ENCODE assay signal across 1 cellular context in the genomic region with DNA sequence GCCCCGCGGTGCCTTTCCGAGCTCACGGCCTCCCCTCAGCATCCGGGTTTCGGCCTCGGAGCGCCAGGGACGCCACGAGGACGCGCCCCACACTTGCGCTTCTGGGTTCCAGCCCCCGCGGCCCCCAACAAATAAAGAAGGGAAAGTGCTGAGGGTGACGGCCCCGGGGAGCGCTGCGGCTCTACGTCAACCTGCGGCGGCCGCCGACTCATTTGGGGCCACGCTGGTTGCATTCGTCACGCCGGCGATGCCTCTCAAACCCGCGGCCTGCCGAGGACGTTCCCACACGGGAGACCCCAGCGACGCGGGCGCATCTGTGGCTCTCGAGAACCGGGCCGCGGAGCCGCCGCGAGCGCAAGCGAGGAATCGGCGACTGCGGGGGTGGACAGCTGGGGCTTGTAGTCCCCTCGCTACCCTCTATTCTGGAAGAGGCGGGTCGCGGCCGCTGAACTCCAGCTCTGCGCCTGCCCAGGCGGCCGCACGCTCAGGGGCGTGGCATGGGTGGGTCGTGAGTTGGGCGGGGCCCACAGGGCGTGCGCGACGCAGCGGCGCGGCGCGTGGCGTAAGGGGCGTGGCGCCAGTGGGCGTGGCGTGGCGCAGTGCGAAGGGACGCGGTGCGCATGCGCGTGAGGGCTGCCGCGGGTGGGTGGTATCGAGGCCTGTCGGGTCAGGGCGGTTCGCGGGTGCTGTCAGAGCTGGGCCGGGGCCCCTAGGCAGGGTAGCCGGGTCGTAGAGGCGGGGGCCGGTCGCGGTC.
TF ChIP-seq lines count a peak whose summit lies in the region.

A gene with protein sequence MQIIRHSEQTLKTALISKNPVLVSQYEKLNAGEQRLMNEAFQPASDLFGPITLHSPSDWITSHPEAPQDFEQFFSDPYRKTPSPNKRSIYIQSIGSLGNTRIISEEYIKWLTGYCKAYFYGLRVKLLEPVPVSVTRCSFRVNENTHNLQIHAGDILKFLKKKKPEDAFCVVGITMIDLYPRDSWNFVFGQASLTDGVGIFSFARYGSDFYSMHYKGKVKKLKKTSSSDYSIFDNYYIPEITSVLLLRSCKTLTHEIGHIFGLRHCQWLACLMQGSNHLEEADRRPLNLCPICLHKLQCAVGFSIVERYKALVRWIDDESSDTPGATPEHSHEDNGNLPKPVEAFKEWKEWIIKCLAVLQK (plus strand): TSS at position 599 of the 754 bp plus-strand sequence. CDS start 2,145 bp downstream, outside the sequence.

TF ChIP-seq in HepG2, 621 proteins besides CTCF, POLR2A, EP300 and RAD21 (continued from another document and continues in another):
- TF ChIP-seq ZXDC (CRISPR knock-in tag; IDR thresholded peaks at IDR 0.05) (no peak; the same call in 1 of the 2 replicates), KLF12 (CRISPR knock-in tag; IDR thresholded peaks at IDR 0.05; ENCODE audit: borderline replicate concordance) (peak; percentile 100), NFE2L1 (CRISPR knock-in tag; IDR thresholded peaks at IDR 0.05; ENCODE audit: borderline replicate concordance) (peak; percentile 71; the same call in 1 of the 2 replicates), ATRX (CRISPR knock-in tag; IDR thresholded peaks at IDR 0.05; ENCODE audit: borderline replicate concordance) (no peak), ZNF703 (CRISPR knock-in tag; IDR thresholded peaks at IDR 0.05; ENCODE audit: borderline replicate concordance) (no peak; the same call in 1 of the 2 replicates), MATR3 (CRISPR knock-in tag; IDR thresholded peaks at IDR 0.05) (no peak), EEA1 (CRISPR knock-in tag; IDR thresholded peaks at IDR 0.05; ENCODE audit: borderline replicate concordance) (peak; percentile 18; the same call in 1 of the 2 replicates), ZNF781 (CRISPR knock-in tag; IDR thresholded peaks at IDR 0.05; ENCODE audit: borderline replicate concordance, not compliant biosample characterization) (peak; percentile 19), ZNF841 (CRISPR knock-in tag; IDR thresholded peaks at IDR 0.05; ENCODE audit: borderline replicate concordance) (no peak), ATF6 (CRISPR knock-in tag; conservative IDR thresholded peaks at IDR 0.05) (no peak), ZNF547 (CRISPR knock-in tag; IDR thresholded peaks at IDR 0.05) (peak; percentile 96), ZBTB37 (CRISPR knock-in tag; IDR thresholded peaks at IDR 0.05) (no peak), ZBTB20 (CRISPR knock-in tag; IDR thresholded peaks at IDR 0.05; ENCODE audit: borderline replicate concordance, low read depth) (peak; percentile 23), SUZ12 (IDR thresholded peaks at IDR 0.05; ENCODE audit: low read depth, low read length) (no peak), FOXK2 (IDR thresholded peaks at IDR 0.05) (no peak), YY1 (IDR thresholded peaks at IDR 0.05; ENCODE audit: insufficient read depth, insufficient replicate concordance, low read depth, low read length) (peak; percentile 61), KDM3A (CRISPR knock-in tag; IDR thresholded peaks at IDR 0.05; ENCODE audit: low read depth) (peak; percentile 81), RFX1 (IDR thresholded peaks at IDR 0.05) (no peak), AHR (CRISPR knock-in tag; IDR thresholded peaks at IDR 0.05) (peak; percentile 95), ZNF776 (CRISPR knock-in tag; IDR thresholded peaks at IDR 0.05) (no peak; the same call in none of the 2 replicates), TFAP4 (IDR thresholded peaks at IDR 0.05; ENCODE audit: borderline replicate concordance, low read depth) (peak; percentile 54; the same call in 1 of the 2 replicates), SP140L (CRISPR knock-in tag; IDR thresholded peaks at IDR 0.05; ENCODE audit: borderline replicate concordance) (0 out of 2 replicates have a peak, but pooled peaks have one; percentile 38), THAP9 (CRISPR knock-in tag; IDR thresholded peaks at IDR 0.05; ENCODE audit: borderline replicate concordance) (peak; percentile 79; the same call in 1 of the 2 replicates), ZNF329 (CRISPR knock-in tag; IDR thresholded peaks at IDR 0.05; ENCODE audit: low read depth) (peak; percentile 88; the same call in 1 of the 2 replicates)
- TF ChIP-seq, protein P1, sequence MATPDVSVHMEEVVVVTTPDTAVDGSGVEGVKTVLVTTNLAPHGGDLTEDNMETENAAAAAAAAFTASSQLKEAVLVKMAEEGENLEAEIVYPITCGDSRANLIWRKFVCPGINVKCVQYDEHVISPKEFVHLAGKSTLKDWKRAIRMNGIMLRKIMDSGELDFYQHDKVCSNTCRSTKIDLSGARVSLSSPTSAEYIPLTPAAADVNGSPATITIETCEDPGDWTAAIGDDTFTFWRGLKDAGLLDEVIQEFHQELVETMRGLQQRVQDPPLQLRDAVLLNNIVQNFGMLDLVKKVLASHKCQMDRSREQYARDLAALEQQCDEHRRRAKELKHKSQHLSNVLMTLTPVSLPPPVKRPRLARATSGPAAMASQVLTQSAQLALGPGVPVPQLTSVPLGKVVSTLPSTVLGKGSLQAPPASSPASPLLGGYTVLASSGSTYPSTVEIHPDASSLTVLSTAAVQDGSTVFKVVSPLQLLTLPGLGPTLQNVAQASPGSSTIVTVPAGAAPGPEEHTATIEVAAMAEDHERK (CRISPR knock-in tag; IDR thresholded peaks at IDR 0.05; ENCODE audit: low read depth), result peak; percentile 98
- TF ChIP-seq, protein P2, sequence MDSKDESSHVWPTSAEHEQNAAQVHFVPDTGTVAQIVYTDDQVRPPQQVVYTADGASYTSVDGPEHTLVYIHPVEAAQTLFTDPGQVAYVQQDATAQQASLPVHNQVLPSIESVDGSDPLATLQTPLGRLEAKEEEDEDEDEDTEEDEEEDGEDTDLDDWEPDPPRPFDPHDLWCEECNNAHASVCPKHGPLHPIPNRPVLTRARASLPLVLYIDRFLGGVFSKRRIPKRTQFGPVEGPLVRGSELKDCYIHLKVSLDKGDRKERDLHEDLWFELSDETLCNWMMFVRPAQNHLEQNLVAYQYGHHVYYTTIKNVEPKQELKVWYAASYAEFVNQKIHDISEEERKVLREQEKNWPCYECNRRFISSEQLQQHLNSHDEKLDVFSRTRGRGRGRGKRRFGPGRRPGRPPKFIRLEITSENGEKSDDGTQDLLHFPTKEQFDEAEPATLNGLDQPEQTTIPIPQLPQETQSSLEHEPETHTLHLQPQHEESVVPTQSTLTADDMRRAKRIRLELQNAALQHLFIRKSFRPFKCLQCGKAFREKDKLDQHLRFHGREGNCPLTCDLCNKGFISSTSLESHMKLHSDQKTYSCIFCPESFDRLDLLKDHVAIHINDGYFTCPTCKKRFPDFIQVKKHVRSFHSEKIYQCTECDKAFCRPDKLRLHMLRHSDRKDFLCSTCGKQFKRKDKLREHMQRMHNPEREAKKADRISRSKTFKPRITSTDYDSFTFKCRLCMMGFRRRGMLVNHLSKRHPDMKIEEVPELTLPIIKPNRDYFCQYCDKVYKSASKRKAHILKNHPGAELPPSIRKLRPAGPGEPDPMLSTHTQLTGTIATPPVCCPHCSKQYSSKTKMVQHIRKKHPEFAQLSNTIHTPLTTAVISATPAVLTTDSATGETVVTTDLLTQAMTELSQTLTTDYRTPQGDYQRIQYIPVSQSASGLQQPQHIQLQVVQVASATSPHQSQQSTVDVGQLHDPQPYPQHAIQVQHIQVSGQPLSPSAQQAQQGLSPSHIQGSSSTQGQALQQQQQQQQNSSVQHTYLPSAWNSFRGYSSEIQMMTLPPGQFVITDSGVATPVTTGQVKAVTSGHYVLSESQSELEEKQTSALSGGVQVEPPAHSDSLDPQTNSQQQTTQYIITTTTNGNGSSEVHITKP (CRISPR knock-in tag; IDR thresholded peaks at IDR 0.05; ENCODE audit: low read depth), result no peak; the same call in 1 of the 2 replicates
- TF ChIP-seq, protein P3, sequence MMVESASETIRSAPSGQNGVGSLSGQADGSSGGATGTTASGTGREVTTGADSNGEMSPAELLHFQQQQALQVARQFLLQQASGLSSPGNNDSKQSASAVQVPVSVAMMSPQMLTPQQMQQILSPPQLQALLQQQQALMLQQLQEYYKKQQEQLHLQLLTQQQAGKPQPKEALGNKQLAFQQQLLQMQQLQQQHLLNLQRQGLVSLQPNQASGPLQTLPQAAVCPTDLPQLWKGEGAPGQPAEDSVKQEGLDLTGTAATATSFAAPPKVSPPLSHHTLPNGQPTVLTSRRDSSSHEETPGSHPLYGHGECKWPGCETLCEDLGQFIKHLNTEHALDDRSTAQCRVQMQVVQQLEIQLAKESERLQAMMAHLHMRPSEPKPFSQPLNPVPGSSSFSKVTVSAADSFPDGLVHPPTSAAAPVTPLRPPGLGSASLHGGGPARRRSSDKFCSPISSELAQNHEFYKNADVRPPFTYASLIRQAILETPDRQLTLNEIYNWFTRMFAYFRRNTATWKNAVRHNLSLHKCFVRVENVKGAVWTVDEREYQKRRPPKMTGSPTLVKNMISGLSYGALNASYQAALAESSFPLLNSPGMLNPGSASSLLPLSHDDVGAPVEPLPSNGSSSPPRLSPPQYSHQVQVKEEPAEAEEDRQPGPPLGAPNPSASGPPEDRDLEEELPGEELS (CRISPR knock-in tag; IDR thresholded peaks at IDR 0.05), result no peak
